Comparison of ENCODE assay signal across 15 cellular contexts in the genomic region with DNA sequence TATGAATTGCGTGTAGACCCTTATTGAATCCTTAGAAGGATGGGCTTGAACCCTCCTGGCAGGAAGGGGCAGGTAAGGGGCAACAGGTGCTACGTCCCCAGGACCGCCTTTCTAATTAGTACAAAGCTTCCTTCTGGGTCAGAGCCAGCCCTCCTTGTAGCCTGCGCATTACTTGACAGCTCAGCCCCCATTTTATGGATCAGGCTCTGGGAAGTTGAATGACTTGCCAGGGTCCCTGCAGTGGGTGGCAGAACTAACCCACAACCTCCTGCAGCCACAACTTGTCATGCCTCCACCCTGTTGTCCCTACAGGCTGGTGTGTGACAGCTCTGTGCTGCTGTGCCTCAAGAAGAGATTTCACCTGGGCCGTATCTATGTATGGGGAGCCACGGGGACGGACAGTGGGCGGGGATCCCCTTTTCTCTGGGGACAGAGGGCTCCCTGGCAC. TPM values are rescaled to one million over a fixed set of nuclear protein-coding genes. Genes with fewer than 3 reads are reported as not detected.
A peak's percentile ranks its signal among the peaks of the same experiment; 100 is the strongest.
DNase-seq lines count a peak whose midpoint lies in the region; ATAC-seq and TF ChIP-seq lines count a peak whose summit lies in the region.
"Had no signal": no experiment of that assay in that cellular context is flagged by ENCODE, and none has a peak within 500 bp of the region (broad histone marks: within the 10 kb centered on the region; RNA-seq: fewer than 3 reads in every experiment).

No MANE protein-coding gene starts in this region.

- TF ChIP-seq POLR2A in IMR-90 (IDR thresholded peaks at IDR 0.05; ENCODE audit: low read depth, low read length): no peak

- H2AK5ac ChIP-seq in IMR-90 (ENCODE audit: low read depth, low read length): no peak overlapping the region; the same call in 1 of the 2 replicates
- peak overlapping the region; percentile 84 for H2AK5ac ChIP-seq in neuronal stem cell (ENCODE audit: low read depth, low read length)

- H2BK120ac ChIP-seq in IMR-90 (ENCODE audit: low read depth, low read length): no peak overlapping the region
- no peak overlapping the region for H2BK120ac ChIP-seq in neuronal stem cell (ENCODE audit: low read depth, low read length)

- no peak overlapping the region for H4K5ac ChIP-seq in IMR-90 (ENCODE audit: low read depth, low read length)

- H2AFZ ChIP-seq in IMR-90 (replicated peaks; ENCODE audit: low read length, poor library complexity): no peak overlapping the region
- no peak overlapping the region for H2AFZ ChIP-seq in neuronal stem cell (ENCODE audit: low read length)

- H3K27ac Mint-ChIP-seq in activated CD4-positive, alpha-beta T cell treated with anti-CD3 and anti-CD28 coated beads for 36 hours: no peak overlapping the region

- H3K4me3 ChIP-seq in IMR-90 (ENCODE audit: insufficient read depth, low read depth, low read length): no peak overlapping the region
- peak overlapping the region; percentile 74 for H3K4me3 ChIP-seq in coronary artery
- H3K4me3 ChIP-seq in neuronal stem cell (ENCODE audit: low read length in 2 of 2): no peak overlapping the region

- in situ Hi-C loops in IMR-90 (cut with MboI; ENCODE audit: low sequenced_read_pairs): no loop called here

- H3K18ac ChIP-seq in IMR-90 (ENCODE audit: low read depth, low read length): no peak overlapping the region
- no peak overlapping the region for H3K18ac ChIP-seq in neuronal stem cell (ENCODE audit: low read length)

- no peaks in the 10 kb centered on the region for H3K4me1 Mint-ChIP-seq in activated CD4-positive, alpha-beta T cell treated with anti-CD3 and anti-CD28 coated beads for 36 hours

- H3K79me1 ChIP-seq in IMR-90 (ENCODE audit: low read depth in 1 of 2, low read length in 2 of 2) (no peaks in the 10 kb centered on the region), neuronal stem cell (ENCODE audit: low read depth, low read length) (peaks cover 5% of the 10 kb centered on the region)

- intact Hi-C loops in activated CD4-positive, alpha-beta T cell treated with anti-CD3 and anti-CD28 coated beads for 36 hours (cut with DNase I, micrococcal nuclease): no loop called here
- intact Hi-C loops in IMR-90 (cut with micrococcal nuclease): no loop called here

- CTCF ChIA-PET in activated CD4-positive, alpha-beta T cell treated with anti-CD3 and anti-CD28 coated beads for 36 hours (lab: Charles Lee): interaction anchor here (0.8 to 1.9 kb wide), 6 partner anchors 9 to 178 kb away, joined by 3 to 9 read pairs (median 3); partner anchors contain the start of gene SMIM5
- CTCF ChIA-PET in IMR-90 (lab: Yijun Ruan, JAX): no interaction called here

- no peak overlapping the region for H3K4me2 ChIP-seq in IMR-90 (ENCODE audit: low read depth, low read length)
- no peak overlapping the region for H3K4me2 ChIP-seq in neuronal stem cell (ENCODE audit: insufficient read depth, low read length, poor library complexity, severe bottlenecking)

- H4K8ac ChIP-seq in IMR-90 (ENCODE audit: low read depth in 2 of 2, low read length in 2 of 2): no peak overlapping the region; a peak in 1 of 4 replicates
- no peak overlapping the region for H4K8ac ChIP-seq in neuronal stem cell (ENCODE audit: low read depth, low read length)

- dilution Hi-C loops in IMR-90 (cut with HindIII; ENCODE audit: low sequenced_read_pairs, unreplicated experiment): no loop called here

- WGBS in IMR-90 (ENCODE audit: extremely low coverage in 2 of 2, insufficient read length in 1 of 2), 2 experiments: 88% methylated on average over 1 of the region's 8 CpGs; no CpG with 5 or more reads in 1 of the 2 experiments
- WGBS in neuronal stem cell (ENCODE audit: extremely low coverage in 2 of 2, insufficient read length in 2 of 2, insufficient replicate concordance in 1 of 2), 2 donors: no CpG with 5 or more reads among the region's 8 CpGs

- no peak for TF ChIP-seq RAD21 in IMR-90 (IDR thresholded peaks at IDR 0.05; ENCODE audit: low read length)

- no peaks in the 10 kb centered on the region for H3K9me3 Mint-ChIP-seq in activated CD4-positive, alpha-beta T cell treated with anti-CD3 and anti-CD28 coated beads for 36 hours (ENCODE audit: low read depth)

- no peaks in the 10 kb centered on the region; the same call in 1 of the 2 replicates for H4K20me1 ChIP-seq in IMR-90 (ENCODE audit: insufficient read depth, low read length)

- H2BK20ac ChIP-seq in IMR-90 (ENCODE audit: low read depth, low read length): no peak overlapping the region

- H3K4me3 Mint-ChIP-seq in activated CD4-positive, alpha-beta T cell treated with anti-CD3 and anti-CD28 coated beads for 36 hours: peak overlapping the region; percentile 8

- peak overlapping the region; percentile 16 for H2AK9ac ChIP-seq in IMR-90 (replicated peaks; ENCODE audit: low read depth, low read length, poor library complexity)

- H3K4ac ChIP-seq in IMR-90 (ENCODE audit: low read depth, low read length) (no peak overlapping the region), neuronal stem cell (ENCODE audit: low read length) (no peak overlapping the region)

- H3K36me3 ChIP-seq in IMR-90 (ENCODE audit: control insufficient read depth, insufficient read depth, low read length): no peaks in the 10 kb centered on the region
- H3K36me3 ChIP-seq in neuronal stem cell (replicated peaks in 1 of 2; ENCODE audit: control insufficient read depth in 2 of 2, insufficient read depth in 2 of 2, low read length in 2 of 2): no peaks in the 10 kb centered on the region

- H2BK15ac ChIP-seq in IMR-90 (ENCODE audit: low read depth, low read length) (no peak overlapping the region), neuronal stem cell (ENCODE audit: low read length) (peak overlapping the region; percentile 83)

- H3K4me1 ChIP-seq in IMR-90 (ENCODE audit: control insufficient read depth, insufficient read depth, low read length) (no peaks in the 10 kb centered on the region), neuronal stem cell (ENCODE audit: control insufficient read depth in 2 of 2, insufficient read depth in 1 of 2, low read depth in 1 of 2, low read length in 2 of 2) (peaks cover 0 to 6% of the 10 kb centered on the region in 2 donors)

- H3K27me3 Mint-ChIP-seq in activated CD4-positive, alpha-beta T cell treated with anti-CD3 and anti-CD28 coated beads for 36 hours: peaks cover 2% of the 10 kb centered on the region

- H3K56ac ChIP-seq in IMR-90 (ENCODE audit: extremely low read depth, insufficient read depth, low read length): no peak overlapping the region

- H3K23ac ChIP-seq in IMR-90 (ENCODE audit: low read depth, low read length): no peak overlapping the region
- no peak overlapping the region for H3K23ac ChIP-seq in neuronal stem cell (ENCODE audit: low read depth, low read length, poor library complexity)

- no peak overlapping the region for H3K27ac ChIP-seq in IMR-90 (ENCODE audit: insufficient read depth, low read length)
- no peak overlapping the region for H3K27ac ChIP-seq in coronary artery
- no peak overlapping the region for H3K27ac ChIP-seq in neuronal stem cell (replicated peaks; ENCODE audit: low read length)
- H3K27ac ChIP-seq: KMS-11 had no signal

- H3K9me3 ChIP-seq in IMR-90 (ENCODE audit: control insufficient read depth, insufficient read depth, low read length): peaks cover 2% of the 10 kb centered on the region; the same call in 1 of the 2 replicates
- H3K9me3 ChIP-seq in neuronal stem cell (replicated peaks in 1 of 2; ENCODE audit: control insufficient read depth in 2 of 2, insufficient read depth in 1 of 2, low read depth in 1 of 2, low read length in 2 of 2): peaks cover 0 to 11% of the 10 kb centered on the region in 2 donors

- H3K9ac ChIP-seq in IMR-90 (ENCODE audit: low read depth, low read length) (no peak overlapping the region), neuronal stem cell (ENCODE audit: low read depth, low read length, poor library complexity) (no peak overlapping the region)
- H3K9ac ChIP-seq: KMS-11 had no signal

- no peak for ATAC-seq in activated CD4-positive, alpha-beta T cell treated with anti-CD3 and anti-CD28 coated beads for 36 hours
- no peak for ATAC-seq in IMR-90 (ENCODE audit: low read depth)
- no peak for ATAC-seq in GM18867 (IDR thresholded peaks at IDR 0.05; ENCODE audit: unreplicated experiment)
- ATAC-seq in HG03108 (IDR thresholded peaks at IDR 0.05; ENCODE audit: unreplicated experiment): no peak
- ATAC-seq: left colon had no signal

- H2BK5ac ChIP-seq in IMR-90 (ENCODE audit: low read depth, low read length, poor library complexity, severe bottlenecking) (no peak overlapping the region), neuronal stem cell (ENCODE audit: low read length) (no peak overlapping the region)

- POLR2A ChIA-PET in activated CD4-positive, alpha-beta T cell treated with anti-CD3 and anti-CD28 coated beads for 36 hours (lab: Charles Lee): no interaction called here
- POLR2A ChIA-PET in IMR-90 (lab: Charles Lee; ENCODE audit: unreplicated experiment): no interaction called here

- no peak overlapping the region for H3K14ac ChIP-seq in IMR-90 (replicated peaks; ENCODE audit: low read depth, low read length)
- no peak overlapping the region for H3K14ac ChIP-seq in neuronal stem cell (ENCODE audit: low read length)

- BruUV-seq in IMR-90 (replicated peaks; lab: Mats Ljungman, UMichigan): no TSS peak

- DNase-seq in activated CD4-positive, alpha-beta T cell treated with anti-CD3 and anti-CD28 coated beads for 36 hours: no peak
- no peak for DNase-seq in activated CD4-positive, alpha-beta T cell treated with anti-CD3 and anti-CD28 coated beads for 48 hours
- no peak for DNase-seq in IMR-90
- no peak for DNase-seq in coronary artery (ENCODE audit: low spot score)
- no peak for DNase-seq in neuronal stem cell (ENCODE audit: low spot score)
- DNase-seq in activated CD4-positive, CD25-positive, alpha-beta regulatory T cell treated with anti-CD3 and anti-CD28 coated beads, Interleukin-2, amount 50 U/mL, for 72 hours: no peak
- DNase-seq: erythroblast, left colon, NCI-H1694 treated with DMSO at 0.1 percent for 48 hours, NCI-H510A treated with DMSO at 0.1 percent for 48 hours had no signal

- H3K27me3 ChIP-seq in IMR-90 (ENCODE audit: control insufficient read depth, insufficient read depth, low read length) (peaks cover 35% of the 10 kb centered on the region), neuronal stem cell (ENCODE audit: control insufficient read depth in 3 of 3, insufficient read depth in 3 of 3, low read depth in 1 of 3, low read length in 3 of 3) (peaks cover 0 to 52% (median 21%) of the 10 kb centered on the region in 3 experiments)

- no peaks in the 10 kb centered on the region for H3K9me1 ChIP-seq in IMR-90 (ENCODE audit: insufficient read depth, low read length)

- no peak overlapping the region for H2BK12ac ChIP-seq in neuronal stem cell (ENCODE audit: low read length)

- no peaks in the 10 kb centered on the region for H3K36me3 Mint-ChIP-seq in activated CD4-positive, alpha-beta T cell treated with anti-CD3 and anti-CD28 coated beads for 36 hours (ENCODE audit: low read depth)

- no peak overlapping the region for H4K91ac ChIP-seq in IMR-90 (ENCODE audit: insufficient read depth, low read depth, low read length)
- H4K91ac ChIP-seq in neuronal stem cell (ENCODE audit: low read depth, low read length, poor library complexity): no peak overlapping the region

- TF ChIP-seq CTCF in IMR-90 (conservative IDR thresholded peaks at IDR 0.05; ENCODE audit: low read depth, low read length) (no peak), coronary artery (IDR thresholded peaks at IDR 0.05) (no peak)

RNA-seq across cellular contexts. Expression of gene MYO15B, which starts 2.7 kb away (rescaled TPM):
- total RNA-seq in activated CD4-positive, alpha-beta T cell treated with anti-CD3 and anti-CD28 coated beads for 36 hours: 10 to 100 TPM; 20.8 to 22.4 TPM
- total RNA-seq in IMR-90 (2012; rRNA removed): 0.18 TPM in 1 of 2 replicates, not detected in the other
- 0.43 and 0.65 TPM in 2 replicates for polyA plus RNA-seq in IMR-90 (2012; rRNA removed)
- 0.06 and 0.22 TPM in 2 replicates for polyA plus RNA-seq in IMR-90 (2012; cell fraction: cytosol; rRNA removed)
- polyA plus RNA-seq in IMR-90 (2012; cell fraction: nucleus; rRNA removed; ENCODE audit: low replicate concordance): 6.8 and 8.7 TPM in 2 replicates
- polyA plus RNA-seq in neuronal stem cell (2013, experiment 1 of 2): 8.5 TPM
- 8.9 TPM for polyA plus RNA-seq in neuronal stem cell (2013, experiment 2 of 2)

RNA-seq across cellular contexts. Expression of gene SMIM5, which starts 42.9 kb away (rescaled TPM):
- under 1 TPM; 0.12 to 0.14 TPM for total RNA-seq in activated CD4-positive, alpha-beta T cell treated with anti-CD3 and anti-CD28 coated beads for 36 hours
- total RNA-seq in IMR-90 (2012; rRNA removed): not detected in 2 replicates
- polyA plus RNA-seq in IMR-90 (2012; rRNA removed): 0.14 TPM in 1 of 2 replicates, not detected in the other
- polyA plus RNA-seq in IMR-90 (2012; cell fraction: cytosol; rRNA removed): 0.08 and 0.15 TPM in 2 replicates
- polyA plus RNA-seq in IMR-90 (2012; cell fraction: nucleus; rRNA removed; ENCODE audit: low replicate concordance): 0.15 TPM in 1 of 2 replicates, not detected in the other
- not detected for polyA plus RNA-seq in neuronal stem cell (2013, experiment 1 of 2)
- polyA plus RNA-seq in neuronal stem cell (2013, experiment 2 of 2): not detected
- total RNA-seq: chondrocyte, H1 had no signal
- polyA plus RNA-seq: H1 had no signal

Comparison
In these comparisons a context has a peak if more than half of its experiments do, and no peak if none do; other contexts are left out.
1. RNA of gene MYO15B, which starts 2.7 kb away (total RNA-seq): 20.8 to 22.4 TPM in activated CD4-positive, alpha-beta T cell treated with anti-CD3 and anti-CD28 coated beads for 36 hours; 0.18 TPM in IMR-90; every median in the first group is over 10 times any median in the second.